In the genomic region with DNA sequence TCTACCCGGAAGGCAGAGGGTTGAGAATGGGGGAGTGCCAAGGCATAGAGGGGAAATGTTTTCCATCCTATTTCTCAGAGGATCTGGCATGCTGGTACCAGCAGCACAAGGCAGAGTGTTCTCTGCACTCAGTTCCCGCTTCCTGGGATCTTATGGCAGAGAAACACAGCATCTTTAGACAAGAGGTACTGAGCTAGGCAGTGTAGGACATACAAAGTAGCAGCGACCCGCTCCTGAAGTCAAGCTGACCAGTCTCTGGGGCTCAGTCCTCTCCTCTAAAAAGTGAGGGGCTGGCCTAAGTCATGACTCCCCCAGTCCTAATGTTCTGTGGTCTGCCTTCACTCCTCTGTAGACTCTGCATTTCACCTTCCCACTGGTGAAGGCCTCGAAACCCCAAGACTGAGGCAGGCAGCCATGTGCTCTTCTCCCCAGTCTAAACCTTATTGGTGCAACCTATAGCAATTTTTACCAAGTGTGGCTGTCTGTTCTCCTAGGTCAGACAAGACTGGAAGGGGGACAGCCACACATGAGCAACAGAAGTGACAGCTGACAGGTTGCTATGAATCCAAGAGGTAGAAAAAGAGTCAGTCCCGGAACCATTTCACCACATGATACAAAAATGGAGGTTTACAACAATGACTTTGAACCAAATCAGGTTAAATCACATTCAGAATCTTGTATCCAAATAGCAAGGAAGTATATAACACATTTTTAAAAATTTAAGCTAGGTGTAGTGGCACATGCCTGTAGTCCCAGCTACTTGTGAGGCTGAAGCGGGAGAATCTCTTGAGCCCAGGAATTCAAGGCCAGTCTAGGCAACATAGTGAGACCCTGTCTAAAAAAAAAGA, we compare ENCODE assay signal across 11 cellular contexts. TPM values are rescaled to one million over a fixed set of nuclear protein-coding genes. Genes with fewer than 3 reads are reported as not detected.
DNase-seq lines count a peak whose midpoint lies in the region; ATAC-seq and TF ChIP-seq lines count a peak whose summit lies in the region.
"Had no signal": no experiment of that assay in that cellular context is flagged by ENCODE, and none has a peak within 500 bp of the region (broad histone marks: within the 10 kb centered on the region; RNA-seq: fewer than 3 reads in every experiment).

No MANE protein-coding gene starts in this region.

- H3K27me3 ChIP-seq in iPS-18a (ENCODE audit: control insufficient read depth, insufficient read depth, low read length) (no peaks in the 10 kb centered on the region), stomach smooth muscle (ENCODE audit: control insufficient read depth in 1 of 2, insufficient read depth in 2 of 2, low read length in 2 of 2) (peaks cover 2 to 3% of the 10 kb centered on the region in 2 donors)

- H3K4me3 ChIP-seq in iPS-18a (ENCODE audit: low read length): no peak overlapping the region
- no peak overlapping the region for H3K4me3 ChIP-seq in stomach smooth muscle (ENCODE audit: low read length in 2 of 2)

- peaks cover 65% of the 10 kb centered on the region for H3K36me3 Mint-ChIP-seq in activated CD8-positive, alpha-beta memory T cell treated with anti-CD3 and anti-CD28 coated beads, Interleukin-2, amount 10 ng/mL, durations not matched to agents 7 days and 5 days
- peaks cover 8% of the 10 kb centered on the region for H3K36me3 Mint-ChIP-seq in WTC11

- H3K27me3 Mint-ChIP-seq in activated CD8-positive, alpha-beta memory T cell treated with anti-CD3 and anti-CD28 coated beads, Interleukin-2, amount 10 ng/mL, durations not matched to agents 7 days and 5 days: no peaks in the 10 kb centered on the region
- H3K27me3 Mint-ChIP-seq in WTC11 (ENCODE audit: low read depth): no peaks in the 10 kb centered on the region; the same call in 1 of the 2 replicates

- H3K9me3 Mint-ChIP-seq in activated CD8-positive, alpha-beta memory T cell treated with anti-CD3 and anti-CD28 coated beads, Interleukin-2, amount 10 ng/mL, durations not matched to agents 7 days and 5 days (ENCODE audit: low read depth): no peaks in the 10 kb centered on the region
- H3K9me3 Mint-ChIP-seq in WTC11: no peaks in the 10 kb centered on the region

- H3K36me3 ChIP-seq in iPS-18a (ENCODE audit: control insufficient read depth, low read depth, low read length) (peaks cover 9% of the 10 kb centered on the region), stomach smooth muscle (ENCODE audit: control insufficient read depth in 2 of 2, insufficient read depth in 2 of 2, low read length in 2 of 2) (peaks cover 3 to 11% of the 10 kb centered on the region in 2 donors)

- H3K9me3 ChIP-seq in iPS-18a (ENCODE audit: control insufficient read depth, low read depth, low read length) (no peaks in the 10 kb centered on the region), stomach smooth muscle (ENCODE audit: control insufficient read depth in 2 of 2, low read length in 2 of 2) (no peaks in the 10 kb centered on the region)

- POLR2A ChIA-PET in WTC11 (lab: Charles Lee): interaction anchor here (0.6 to 5.3 kb wide), 4 partner anchors 13 to 478 kb away, joined by 3 to 61 read pairs (median 4); a partner anchor contains a TSS
- POLR2A ChIA-PET in HEK293T (lab: Yijun Ruan, JAX): interaction anchor here (4.1 kb wide), 1 partner anchor 12 kb away, joined by 25 read pairs; a partner anchor contains a TSS

- H3K4me3 Mint-ChIP-seq in activated CD8-positive, alpha-beta memory T cell treated with anti-CD3 and anti-CD28 coated beads, Interleukin-2, amount 10 ng/mL, durations not matched to agents 7 days and 5 days: peak overlapping the region; percentile 83
- H3K4me3 Mint-ChIP-seq in WTC11: no peak overlapping the region

- CTCF ChIA-PET in activated CD8-positive, alpha-beta memory T cell treated with anti-CD3 and anti-CD28 coated beads, Interleukin-2, amount 10 ng/mL, durations not matched to agents 7 days and 5 days (lab: Charles Lee): interaction anchor here (1.9 to 6.6 kb wide), 6 partner anchors 6 to 78 kb away, joined by 5 to 136 read pairs (median 43); a partner anchor contains a TSS
- CTCF ChIA-PET in WTC11 (lab: Charles Lee) (interaction anchor here (0.6 to 5.8 kb wide), 6 partner anchors 12 to 93 kb away, joined by 5 to 36 read pairs (median 26); a partner anchor contains a TSS), HEK293T (lab: Yijun Ruan, JAX) (interaction anchor here (1.0 kb wide), 1 partner anchor 23 kb away, joined by 3 read pairs; no protein-coding TSS in a partner anchor)

- no peak for TF ChIP-seq CTCF in WTC11 (IDR thresholded peaks at IDR 0.05)

- H3K9ac ChIP-seq in iPS-18a (ENCODE audit: low read length) (peak overlapping the region; percentile 6), stomach smooth muscle (ENCODE audit: low read length in 2 of 2) (no peak overlapping the region)

- DNase-seq in activated CD8-positive, alpha-beta memory T cell treated with anti-CD3 and anti-CD28 coated beads, Interleukin-2, amount 10 ng/mL, durations not matched to agents 7 days and 5 days: peak; percentile 60
- no peak for DNase-seq in activated CD8-positive, alpha-beta memory T cell treated with anti-CD3 and anti-CD28 coated beads, Interleukin-2, amount 50 U/mL, for 48 hours
- DNase-seq in WTC11 (ENCODE audit: low spot score): peak; percentile 3
- no peak for DNase-seq in D341Med (ENCODE audit: low spot score)
- no peak for DNase-seq in HEK293T (ENCODE audit: extremely low spot score)

- no peak overlapping the region for H3K27ac ChIP-seq in iPS-18a (ENCODE audit: low read length)
- peak overlapping the region; percentile 77 for H3K27ac ChIP-seq in stomach smooth muscle (ENCODE audit: low read length)

- peak overlapping the region; percentile 98 for H3K27ac Mint-ChIP-seq in activated CD8-positive, alpha-beta memory T cell treated with anti-CD3 and anti-CD28 coated beads, Interleukin-2, amount 10 ng/mL, durations not matched to agents 7 days and 5 days
- peak overlapping the region; percentile 84 for H3K27ac Mint-ChIP-seq in WTC11

- ATAC-seq in activated CD8-positive, alpha-beta memory T cell treated with anti-CD3 and anti-CD28 coated beads, Interleukin-2, amount 10 ng/mL, durations not matched to agents 7 days and 5 days: no peak
- ATAC-seq in WTC11 (no peak), HG02763 (IDR thresholded peaks at IDR 0.05; ENCODE audit: unreplicated experiment) (no peak)

- peaks cover 30% of the 10 kb centered on the region for H3K4me1 ChIP-seq in iPS-18a (ENCODE audit: control insufficient read depth, low read depth, low read length)
- peaks cover 34% of the 10 kb centered on the region for H3K4me1 ChIP-seq in stomach smooth muscle (ENCODE audit: control insufficient read depth, insufficient read depth, low read length)

- H3K4me1 Mint-ChIP-seq in activated CD8-positive, alpha-beta memory T cell treated with anti-CD3 and anti-CD28 coated beads, Interleukin-2, amount 10 ng/mL, durations not matched to agents 7 days and 5 days: peaks cover 67% of the 10 kb centered on the region
- peaks cover 43% of the 10 kb centered on the region for H3K4me1 Mint-ChIP-seq in WTC11

TF ChIP-seq in WTC11, 78 proteins besides CTCF, POLR2A, EP300 and RAD21 (continues in another document):
- TF ChIP-seq KAT7 (CRISPR knock-in tag; IDR thresholded peaks at IDR 0.05; ENCODE audit: borderline replicate concordance) (no peak), SP1 (CRISPR knock-in tag; conservative IDR thresholded peaks at IDR 0.05) (no peak), ZNF671 (CRISPR knock-in tag; IDR thresholded peaks at IDR 0.05) (no peak), NR3C1 (CRISPR knock-in tag; conservative IDR thresholded peaks at IDR 0.05; ENCODE audit: low read depth) (no peak), TP53 (CRISPR knock-in tag; IDR thresholded peaks at IDR 0.05) (no peak), ZNF317 (CRISPR knock-in tag; IDR thresholded peaks at IDR 0.05; ENCODE audit: borderline replicate concordance, low read depth) (no peak)
- TF ChIP-seq, protein P1, sequence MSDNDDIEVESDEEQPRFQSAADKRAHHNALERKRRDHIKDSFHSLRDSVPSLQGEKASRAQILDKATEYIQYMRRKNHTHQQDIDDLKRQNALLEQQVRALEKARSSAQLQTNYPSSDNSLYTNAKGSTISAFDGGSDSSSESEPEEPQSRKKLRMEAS (CRISPR knock-in tag; IDR thresholded peaks at IDR 0.05): no peak

TF ChIP-seq in HEK293T, 16 proteins besides CTCF, POLR2A, EP300 and RAD21:
- TF ChIP-seq FOXM1 (IDR thresholded peaks at IDR 0.05; ENCODE audit: borderline replicate concordance) (no peak), HDGF (IDR thresholded peaks at IDR 0.05; ENCODE audit: borderline replicate concordance) (no peak), ZNF384 (IDR thresholded peaks at IDR 0.05) (no peak)
- TF ChIP-seq, protein P2, sequence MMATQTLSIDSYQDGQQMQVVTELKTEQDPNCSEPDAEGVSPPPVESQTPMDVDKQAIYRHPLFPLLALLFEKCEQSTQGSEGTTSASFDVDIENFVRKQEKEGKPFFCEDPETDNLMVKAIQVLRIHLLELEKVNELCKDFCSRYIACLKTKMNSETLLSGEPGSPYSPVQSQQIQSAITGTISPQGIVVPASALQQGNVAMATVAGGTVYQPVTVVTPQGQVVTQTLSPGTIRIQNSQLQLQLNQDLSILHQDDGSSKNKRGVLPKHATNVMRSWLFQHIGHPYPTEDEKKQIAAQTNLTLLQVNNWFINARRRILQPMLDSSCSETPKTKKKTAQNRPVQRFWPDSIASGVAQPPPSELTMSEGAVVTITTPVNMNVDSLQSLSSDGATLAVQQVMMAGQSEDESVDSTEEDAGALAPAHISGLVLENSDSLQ (IDR thresholded peaks at IDR 0.05): no peak

RNA-seq across cellular contexts. Expression of a gene that starts 11.4 kb away (rescaled TPM):
- 10 to 100 TPM; 25.6 to 66.3 TPM for total RNA-seq in activated CD8-positive, alpha-beta memory T cell treated with anti-CD3 and anti-CD28 coated beads, Interleukin-2, amount 10 ng/mL, durations not matched to agents 7 days and 5 days
- total RNA-seq in WTC11 (2021): 10.9 to 19.0 TPM (median 16.4 TPM) in 3 replicates
- total RNA-seq: dermis microvascular lymphatic vessel endothelial cell had no signal

RNA-seq across cellular contexts. Expression of a gene that starts 12.0 kb away (rescaled TPM):
- total RNA-seq in activated CD8-positive, alpha-beta memory T cell treated with anti-CD3 and anti-CD28 coated beads, Interleukin-2, amount 10 ng/mL, durations not matched to agents 7 days and 5 days: 100 to 1,000 TPM in 1 of 2 experiments, 10 to 100 TPM in 1; 63.3 to 127 TPM
- total RNA-seq in WTC11 (2021): 85.5 to 91.1 TPM (median 89.3 TPM) in 3 replicates

RNA-seq across cellular contexts. Expression of a gene that starts 59.3 kb away (rescaled TPM):
- total RNA-seq in activated CD8-positive, alpha-beta memory T cell treated with anti-CD3 and anti-CD28 coated beads, Interleukin-2, amount 10 ng/mL, durations not matched to agents 7 days and 5 days: under 1 TPM in 1 of 2 experiments, not detected in 1; 0.09 TPM
- total RNA-seq in WTC11 (2021): not detected in 3 replicates
- total RNA-seq: dermis microvascular lymphatic vessel endothelial cell; M059J; T-helper 2 cell treated with Interferon-gamma antibody and Interleukin-4, amounts not matched to agents 100 ng/mL and 5 ng/mL, for 36 hours had no signal

Comparison
In these comparisons a context has a peak if more than half of its experiments do, and no peak if none do; other contexts are left out.
1. DNase-seq: peak in activated CD8-positive, alpha-beta memory T cell treated with anti-CD3 and anti-CD28 coated beads, Interleukin-2, amount 10 ng/mL, durations not matched to agents 7 days and 5 days (single experiment) and WTC11 (single experiment); none in activated CD8-positive, alpha-beta memory T cell treated with anti-CD3 and anti-CD28 coated beads, Interleukin-2, amount 50 U/mL, for 48 hours (single experiment), D341Med (single experiment) and HEK293T (single experiment).